ENCODE assay signal across 21 cellular contexts in genomic region chr17:8283356-8283755, GRCh38. TPM values are rescaled to one million over a fixed set of nuclear protein-coding genes. Genes with fewer than 3 reads are reported as not detected.
DNase-seq lines count a peak whose midpoint lies in the region; TF ChIP-seq lines count a peak whose summit lies in the region.
"Had no signal": no experiment of that assay in that cellular context is flagged by ENCODE, and none has a peak within 500 bp of the region (broad histone marks: within the 10 kb centered on the region; RNA-seq: fewer than 3 reads in every experiment).

No MANE protein-coding gene starts in this region.

- no peak overlapping the region for H3K4me3 Mint-ChIP-seq in activated CD4-positive, alpha-beta memory T cell treated with anti-CD3 and anti-CD28 coated beads, Interleukin-2, amount 10 ng/mL, durations not matched to agents 7 days and 5 days
- no peak overlapping the region for H3K4me3 Mint-ChIP-seq in activated CD4-positive, alpha-beta memory T cell treated with anti-CD3 and anti-CD28 coated beads for 36 hours
- peak overlapping the region; percentile 55 for H3K4me3 Mint-ChIP-seq in T-helper 2 cell treated with Interferon-gamma antibody and Interleukin-4, amounts not matched to agents 5 μg/mL and 100 μg/mL, for 36 hours
- H3K4me3 Mint-ChIP-seq: CD8-positive, alpha-beta T cell had no signal

- no peak for TF ChIP-seq POLR2A in adrenal gland (IDR thresholded peaks at IDR 0.05)

- H3K27ac ChIP-seq in mesendoderm (ENCODE audit: low read depth, low read length) (no peak overlapping the region), adrenal gland (no peak overlapping the region)
- H3K27ac ChIP-seq: SJCRH30 had no signal

- H3K9ac ChIP-seq in mesendoderm (ENCODE audit: low read length) = no peak overlapping the region

- no peaks in the 10 kb centered on the region for H3K27me3 Mint-ChIP-seq in activated CD4-positive, alpha-beta memory T cell treated with anti-CD3 and anti-CD28 coated beads, Interleukin-2, amount 10 ng/mL, durations not matched to agents 7 days and 5 days
- H3K27me3 Mint-ChIP-seq in activated CD4-positive, alpha-beta memory T cell treated with anti-CD3 and anti-CD28 coated beads for 36 hours = no peaks in the 10 kb centered on the region
- no peaks in the 10 kb centered on the region for H3K27me3 Mint-ChIP-seq in T-helper 2 cell treated with Interferon-gamma antibody and Interleukin-4, amounts not matched to agents 5 μg/mL and 100 μg/mL, for 36 hours (ENCODE audit: low read depth)

- H3K36me3 Mint-ChIP-seq in activated CD4-positive, alpha-beta memory T cell treated with anti-CD3 and anti-CD28 coated beads, Interleukin-2, amount 10 ng/mL, durations not matched to agents 7 days and 5 days (ENCODE audit: low read depth) = no peaks in the 10 kb centered on the region
- H3K36me3 Mint-ChIP-seq in activated CD4-positive, alpha-beta memory T cell treated with anti-CD3 and anti-CD28 coated beads for 36 hours = no peaks in the 10 kb centered on the region
- H3K36me3 Mint-ChIP-seq in T-helper 2 cell treated with Interferon-gamma antibody and Interleukin-4, amounts not matched to agents 5 μg/mL and 100 μg/mL, for 36 hours (ENCODE audit: low read depth) = no peaks in the 10 kb centered on the region

- H3K27me3 ChIP-seq in mesendoderm (ENCODE audit: insufficient read depth, low read length, poor library complexity) (no peaks in the 10 kb centered on the region), adrenal gland (no peaks in the 10 kb centered on the region)
- H3K27me3 ChIP-seq: BE2C, SJCRH30 had no signal

- peaks cover 39% of the 10 kb centered on the region for H3K4me1 Mint-ChIP-seq in activated CD4-positive, alpha-beta memory T cell treated with anti-CD3 and anti-CD28 coated beads, Interleukin-2, amount 10 ng/mL, durations not matched to agents 7 days and 5 days
- H3K4me1 Mint-ChIP-seq in activated CD4-positive, alpha-beta memory T cell treated with anti-CD3 and anti-CD28 coated beads for 36 hours (ENCODE audit: low read depth) = peaks cover 12% of the 10 kb centered on the region
- peaks cover 31% of the 10 kb centered on the region for H3K4me1 Mint-ChIP-seq in T-helper 2 cell treated with Interferon-gamma antibody and Interleukin-4, amounts not matched to agents 5 μg/mL and 100 μg/mL, for 36 hours (ENCODE audit: low read depth)

- H3K18ac ChIP-seq in mesendoderm (ENCODE audit: low read length) = no peak overlapping the region

- no peak overlapping the region for H3K4me2 ChIP-seq in mesendoderm (ENCODE audit: low read length)

- POLR2A ChIA-PET in activated CD4-positive, alpha-beta memory T cell treated with anti-CD3 and anti-CD28 coated beads, Interleukin-2, amount 10 ng/mL, durations not matched to agents 7 days and 5 days (lab: Charles Lee) = interaction anchor here (0.9 to 4.7 kb wide), 11 partner anchors 8 to 164 kb away, joined by 3 to 68 read pairs (median 5); partner anchors contain the start of genes AURKB, CTC1, KRABD2 and PFAS
- POLR2A ChIA-PET in activated CD4-positive, alpha-beta memory T cell treated with anti-CD3 and anti-CD28 coated beads for 36 hours (lab: Charles Lee) = interaction anchor here (0.7 to 1.2 kb wide), 3 partner anchors 12 to 35 kb away, joined by 3 to 7 read pairs (median 3); partner anchors contain the start of genes CTC1 and SLC25A35

- no peak for DNase-seq in activated CD4-positive, alpha-beta memory T cell treated with anti-CD3 and anti-CD28 coated beads, Interleukin-2, amount 10 ng/mL, durations not matched to agents 7 days and 5 days
- no peak for DNase-seq in activated CD4-positive, alpha-beta memory T cell treated with anti-CD3 and anti-CD28 coated beads for 36 hours
- DNase-seq in Jurkat, Clone E6-1 (ENCODE audit: low read depth, low spot score) = peak; percentile 36
- DNase-seq in T-helper 2 cell treated with Interferon-gamma antibody and Interleukin-4, amounts not matched to agents 5 μg/mL and 100 μg/mL, for 36 hours (ENCODE audit: low spot score) = no peak
- peak; percentile 87 for DNase-seq in mesendoderm
- no peak for DNase-seq in adrenal gland
- no peak for DNase-seq in activated naive CD4-positive, alpha-beta T cell treated with anti-CD3 and anti-CD28 coated beads, Interleukin-2, amount 50 U/mL, for 16 hours
- DNase-seq in stimulated activated naive CD4-positive, alpha-beta T cell treated with Interleukin-2 at 50 U/mL for 16 hours (lab: John Stamatoyannopoulos, UW) = no peak
- DNase-seq: BE2C; CD8-positive, alpha-beta T cell; DMS53; EL; GOT3; KG1; NCI-H1417 treated with DMSO at 0.1 percent for 48 hours; NCI-H1930; NCI-H226; NCI-H524; SJCRH30 had no signal

- no peak overlapping the region for H3K4ac ChIP-seq in mesendoderm (ENCODE audit: low read depth, low read length)

- CTCF ChIA-PET in activated CD4-positive, alpha-beta memory T cell treated with anti-CD3 and anti-CD28 coated beads, Interleukin-2, amount 10 ng/mL, durations not matched to agents 7 days and 5 days (lab: Charles Lee) = interaction anchor here (0.8 to 2.3 kb wide), 9 partner anchors 12 to 458 kb away, joined by 3 to 14 read pairs (median 4); partner anchors contain the start of genes CTC1, PFAS and SLC25A35
- CTCF ChIA-PET in activated CD4-positive, alpha-beta memory T cell treated with anti-CD3 and anti-CD28 coated beads for 36 hours (lab: Charles Lee) = interaction anchor here (0.9 to 1.3 kb wide), 2 partner anchors 12 to 18 kb away, joined by 4 read pairs; partner anchors contain the start of gene SLC25A35

- no peak overlapping the region for H4K5ac ChIP-seq in mesendoderm (ENCODE audit: low read length)

- TF ChIP-seq CTCF in adrenal gland (IDR thresholded peaks at IDR 0.05) = no peak

- H3K9me3 ChIP-seq in adrenal gland (replicated peaks in 1 of 3) = no peaks in the 10 kb centered on the region
- H3K9me3 ChIP-seq: BE2C, SJCRH30 had no signal

- no CpG with 5 or more reads among the region's 4 CpGs for WGBS in mesendoderm (ENCODE audit: extremely low coverage, insufficient coverage, low lambda C conversion rate)
- WGBS in adrenal gland, 4 donors = 64 to 78% (median 72%) methylated on average over 4 of the region's 4 CpGs

- no peaks in the 10 kb centered on the region for H3K4me1 ChIP-seq in mesendoderm (ENCODE audit: control insufficient read depth, low read depth, low read length)
- H3K4me1 ChIP-seq in adrenal gland (replicated peaks in 1 of 2) = peaks cover 4 to 7% of the 10 kb centered on the region in 2 donors
- H3K4me1 ChIP-seq: BE2C, SJCRH30 had no signal

- H3K9me3 Mint-ChIP-seq in activated CD4-positive, alpha-beta memory T cell treated with anti-CD3 and anti-CD28 coated beads, Interleukin-2, amount 10 ng/mL, durations not matched to agents 7 days and 5 days = no peaks in the 10 kb centered on the region
- H3K9me3 Mint-ChIP-seq in activated CD4-positive, alpha-beta memory T cell treated with anti-CD3 and anti-CD28 coated beads for 36 hours = no peaks in the 10 kb centered on the region
- H3K9me3 Mint-ChIP-seq in T-helper 2 cell treated with Interferon-gamma antibody and Interleukin-4, amounts not matched to agents 5 μg/mL and 100 μg/mL, for 36 hours = no peaks in the 10 kb centered on the region
- H3K9me3 Mint-ChIP-seq: CD8-positive, alpha-beta T cell had no signal

- no peaks in the 10 kb centered on the region for H3K79me1 ChIP-seq in mesendoderm (ENCODE audit: low read length)

- peak overlapping the region; percentile 77 for H3K27ac Mint-ChIP-seq in activated CD4-positive, alpha-beta memory T cell treated with anti-CD3 and anti-CD28 coated beads, Interleukin-2, amount 10 ng/mL, durations not matched to agents 7 days and 5 days
- no peak overlapping the region for H3K27ac Mint-ChIP-seq in activated CD4-positive, alpha-beta memory T cell treated with anti-CD3 and anti-CD28 coated beads for 36 hours
- peak overlapping the region; percentile 84 for H3K27ac Mint-ChIP-seq in T-helper 2 cell treated with Interferon-gamma antibody and Interleukin-4, amounts not matched to agents 5 μg/mL and 100 μg/mL, for 36 hours
- H3K27ac Mint-ChIP-seq: CD8-positive, alpha-beta T cell had no signal

- no peak overlapping the region for H2BK120ac ChIP-seq in mesendoderm (ENCODE audit: low read depth, low read length)

- intact Hi-C loops in activated CD4-positive, alpha-beta memory T cell treated with anti-CD3 and anti-CD28 coated beads for 36 hours (cut with micrococcal nuclease) = no loop called here
- intact Hi-C loops in adrenal gland (cut with DNase I) = no loop called here

- H3K36me3 ChIP-seq in mesendoderm (ENCODE audit: control insufficient read depth, insufficient read depth, low read length) = no peaks in the 10 kb centered on the region
- no peaks in the 10 kb centered on the region for H3K36me3 ChIP-seq in adrenal gland (replicated peaks in 1 of 2)
- H3K36me3 ChIP-seq: BE2C, SJCRH30 had no signal

- H3K23ac ChIP-seq in mesendoderm (ENCODE audit: low read length) = no peak overlapping the region

- H4K8ac ChIP-seq in mesendoderm (ENCODE audit: low read depth, low read length) = no peak overlapping the region

- H3K4me3 ChIP-seq in Jurkat, Clone E6-1 (ENCODE audit: low read length) = no peak overlapping the region
- H3K4me3 ChIP-seq in mesendoderm (ENCODE audit: low read length) = no peak overlapping the region
- H3K4me3 ChIP-seq in adrenal gland = no peak overlapping the region
- H3K4me3 ChIP-seq: SJCRH30 had no signal

- H2BK15ac ChIP-seq in mesendoderm (replicated peaks; ENCODE audit: low read depth) = no peak overlapping the region

- no peaks in the 10 kb centered on the region for H3K79me2 ChIP-seq in mesendoderm (ENCODE audit: control insufficient read depth, insufficient read depth, low read length)

- no peak overlapping the region for H2BK5ac ChIP-seq in mesendoderm (ENCODE audit: low read length)

- H2AK5ac ChIP-seq in mesendoderm (ENCODE audit: low read length) = no peak overlapping the region

- H3K56ac ChIP-seq in mesendoderm (ENCODE audit: low read length) = no peak overlapping the region

RNA-seq across cellular contexts. Expression of gene RANGRF, which starts 5.1 kb away (rescaled TPM):
- total RNA-seq in activated CD4-positive, alpha-beta memory T cell treated with anti-CD3 and anti-CD28 coated beads, Interleukin-2, amount 10 ng/mL, durations not matched to agents 7 days and 5 days = 10 to 100 TPM; 45.4 to 49.4 TPM
- total RNA-seq in activated CD4-positive, alpha-beta memory T cell treated with anti-CD3 and anti-CD28 coated beads for 36 hours = 10 to 100 TPM; 41.7 to 45.5 TPM
- polyA plus RNA-seq in Jurkat, Clone E6-1 (2012; ENCODE audit: insufficient read depth, insufficient read length) = 83.8 TPM
- 47.3 TPM for polyA plus RNA-seq in mesendoderm (2013, experiment 1 of 2)
- polyA plus RNA-seq in mesendoderm (2013, experiment 2 of 2) = 46.1 TPM
- total RNA-seq in adrenal gland = 10 to 100 TPM; 18.8 to 30.2 (median 24.6) TPM
- polyA plus RNA-seq in adrenal gland = 10 to 100 TPM; 24.5 to 46.9 (median 41.4) TPM

RNA-seq across cellular contexts. Expression of gene SLC25A35, which starts 11.8 kb away (rescaled TPM):
- 10 to 100 TPM; 11.8 to 12.0 TPM for total RNA-seq in activated CD4-positive, alpha-beta memory T cell treated with anti-CD3 and anti-CD28 coated beads, Interleukin-2, amount 10 ng/mL, durations not matched to agents 7 days and 5 days
- total RNA-seq in activated CD4-positive, alpha-beta memory T cell treated with anti-CD3 and anti-CD28 coated beads for 36 hours = 1 to 10 TPM; 3.4 to 3.9 TPM
- 5.8 TPM for polyA plus RNA-seq in Jurkat, Clone E6-1 (2012; ENCODE audit: insufficient read depth, insufficient read length)
- 1.6 TPM for polyA plus RNA-seq in mesendoderm (2013, experiment 1 of 2)
- 2.0 TPM for polyA plus RNA-seq in mesendoderm (2013, experiment 2 of 2)
- total RNA-seq in adrenal gland = 10 to 100 TPM in 1 of 8 donors, 1 to 10 TPM in 7; 1.6 to 12.6 (median 4.3) TPM
- 10 to 100 TPM in 2 of 3 donors, 1 to 10 TPM in 1; 7.4 to 22.8 (median 12.2) TPM for polyA plus RNA-seq in adrenal gland

RNA-seq across cellular contexts. Expression of gene ARHGEF15, which starts 26.7 kb away (rescaled TPM):
- not detected for total RNA-seq in activated CD4-positive, alpha-beta memory T cell treated with anti-CD3 and anti-CD28 coated beads, Interleukin-2, amount 10 ng/mL, durations not matched to agents 7 days and 5 days
- total RNA-seq in activated CD4-positive, alpha-beta memory T cell treated with anti-CD3 and anti-CD28 coated beads for 36 hours = not detected
- polyA plus RNA-seq in Jurkat, Clone E6-1 (2012; ENCODE audit: insufficient read depth, insufficient read length) = not detected
- 1.6 TPM for polyA plus RNA-seq in mesendoderm (2013, experiment 1 of 2)
- 1.3 TPM for polyA plus RNA-seq in mesendoderm (2013, experiment 2 of 2)
- total RNA-seq in adrenal gland = 10 to 100 TPM in 4 of 8 donors, 1 to 10 TPM in 4; 1.8 to 14.4 (median 9.7) TPM
- polyA plus RNA-seq in adrenal gland = 10 to 100 TPM in 2 of 3 donors, 1 to 10 TPM in 1; 4.8 to 68.0 (median 15.9) TPM
- total RNA-seq: A172; CD8-positive, alpha-beta T cell; M059J had no signal

RNA-seq across cellular contexts. Expression of gene PFAS, which starts 34.3 kb away (rescaled TPM):
- total RNA-seq in activated CD4-positive, alpha-beta memory T cell treated with anti-CD3 and anti-CD28 coated beads, Interleukin-2, amount 10 ng/mL, durations not matched to agents 7 days and 5 days = 10 to 100 TPM; 43.6 to 45.9 TPM
- 100 to 1,000 TPM; 102 to 105 TPM for total RNA-seq in activated CD4-positive, alpha-beta memory T cell treated with anti-CD3 and anti-CD28 coated beads for 36 hours
- polyA plus RNA-seq in Jurkat, Clone E6-1 (2012; ENCODE audit: insufficient read depth, insufficient read length) = 44.7 TPM
- polyA plus RNA-seq in mesendoderm (2013, experiment 1 of 2) = 69.9 TPM
- polyA plus RNA-seq in mesendoderm (2013, experiment 2 of 2) = 69.8 TPM
- total RNA-seq in adrenal gland = 10 to 100 TPM in 7 of 8 donors, 1 to 10 TPM in 1; 9.7 to 53.6 (median 28.2) TPM
- 10 to 100 TPM; 15.6 to 28.6 (median 18.0) TPM for polyA plus RNA-seq in adrenal gland

RNA-seq across cellular contexts. Expression of gene CTC1, which starts 35.5 kb away (rescaled TPM):
- total RNA-seq in activated CD4-positive, alpha-beta memory T cell treated with anti-CD3 and anti-CD28 coated beads, Interleukin-2, amount 10 ng/mL, durations not matched to agents 7 days and 5 days = 100 to 1,000 TPM; 116 to 120 TPM
- total RNA-seq in activated CD4-positive, alpha-beta memory T cell treated with anti-CD3 and anti-CD28 coated beads for 36 hours = 10 to 100 TPM; 64.7 to 79.2 TPM
- 31.8 TPM for polyA plus RNA-seq in Jurkat, Clone E6-1 (2012; ENCODE audit: insufficient read depth, insufficient read length)
- polyA plus RNA-seq in mesendoderm (2013, experiment 1 of 2) = 11.6 TPM
- polyA plus RNA-seq in mesendoderm (2013, experiment 2 of 2) = 11.9 TPM
- 10 to 100 TPM; 11.1 to 46.2 (median 22.6) TPM for total RNA-seq in adrenal gland
- 10 to 100 TPM; 17.6 to 48.6 (median 18.7) TPM for polyA plus RNA-seq in adrenal gland

Comparison
In these comparisons a context has a peak if more than half of its experiments do, and no peak if none do; other contexts are left out.
1. DNase-seq: peak in Jurkat, Clone E6-1 (single experiment) and mesendoderm (single experiment); none in activated CD4-positive, alpha-beta memory T cell treated with anti-CD3 and anti-CD28 coated beads, Interleukin-2, amount 10 ng/mL, durations not matched to agents 7 days and 5 days (single experiment), activated CD4-positive, alpha-beta memory T cell treated with anti-CD3 and anti-CD28 coated beads for 36 hours (single experiment), T-helper 2 cell treated with Interferon-gamma antibody and Interleukin-4, amounts not matched to agents 5 μg/mL and 100 μg/mL, for 36 hours (single experiment), adrenal gland (0 of 7), activated naive CD4-positive, alpha-beta T cell treated with anti-CD3 and anti-CD28 coated beads, Interleukin-2, amount 50 U/mL, for 16 hours (single experiment) and stimulated activated naive CD4-positive, alpha-beta T cell treated with Interleukin-2 at 50 U/mL for 16 hours (single experiment).